Comparison of ENCODE assay signal across 1 cellular context in the genomic region with DNA sequence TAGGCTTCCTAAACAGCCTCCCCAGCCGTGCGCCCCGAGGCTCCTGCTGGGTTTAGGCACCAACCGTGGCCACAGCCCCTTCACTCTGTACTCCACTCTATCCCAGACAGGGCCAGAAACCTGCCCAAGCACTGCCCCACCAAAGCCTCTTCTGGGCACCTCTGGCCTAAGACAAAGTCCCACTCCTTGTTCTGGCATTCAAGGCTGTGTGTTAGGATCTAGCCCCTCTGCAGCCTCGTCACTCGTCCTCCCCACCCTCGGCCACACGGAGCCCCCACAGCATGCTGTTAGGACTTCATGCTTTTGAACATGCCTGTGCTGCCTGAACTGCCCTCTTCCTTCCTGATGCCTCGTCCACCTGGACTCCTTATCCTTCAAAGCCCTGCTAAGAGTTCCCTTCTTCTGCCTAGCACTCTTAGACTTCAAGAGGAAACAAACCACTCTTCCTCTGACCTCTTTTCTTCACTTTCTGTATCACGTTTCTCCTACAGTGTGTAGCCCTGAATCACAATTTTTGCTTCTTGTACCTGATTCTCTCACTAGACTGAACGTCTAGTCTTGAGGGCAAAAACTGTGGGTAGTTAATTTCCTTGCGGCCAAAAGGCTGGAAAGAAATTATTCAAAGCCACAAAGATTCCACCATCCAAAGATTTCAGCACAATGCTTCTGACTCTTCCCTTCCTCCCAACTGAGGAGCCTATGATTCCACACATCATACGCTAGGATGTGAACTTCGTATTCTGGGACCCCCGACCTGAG.
TF ChIP-seq lines count a peak whose summit lies in the region.

No MANE protein-coding gene starts in this region.

TF ChIP-seq in HCT116, 20 proteins besides CTCF, POLR2A, EP300 and RAD21:
- TF ChIP-seq EZH2phosphoT487 (IDR thresholded peaks at IDR 0.05; ENCODE audit: borderline replicate concordance) (no peak), CEBPB (IDR thresholded peaks at IDR 0.05; ENCODE audit: low read depth) (no peak), JUND (IDR thresholded peaks at IDR 0.05) (no peak), EZH2 (IDR thresholded peaks at IDR 0.05) (no peak), CBX3 (IDR thresholded peaks at IDR 0.05; ENCODE audit: low read depth) (no peak)
- TF ChIP-seq, protein P1, sequence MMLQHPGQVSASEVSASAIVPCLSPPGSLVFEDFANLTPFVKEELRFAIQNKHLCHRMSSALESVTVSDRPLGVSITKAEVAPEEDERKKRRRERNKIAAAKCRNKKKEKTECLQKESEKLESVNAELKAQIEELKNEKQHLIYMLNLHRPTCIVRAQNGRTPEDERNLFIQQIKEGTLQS (IDR thresholded peaks at IDR 0.05): no peak
- TF ChIP-seq, protein P2, sequence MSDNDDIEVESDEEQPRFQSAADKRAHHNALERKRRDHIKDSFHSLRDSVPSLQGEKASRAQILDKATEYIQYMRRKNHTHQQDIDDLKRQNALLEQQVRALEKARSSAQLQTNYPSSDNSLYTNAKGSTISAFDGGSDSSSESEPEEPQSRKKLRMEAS (IDR thresholded peaks at IDR 0.05): no peak
